In the genomic region with DNA sequence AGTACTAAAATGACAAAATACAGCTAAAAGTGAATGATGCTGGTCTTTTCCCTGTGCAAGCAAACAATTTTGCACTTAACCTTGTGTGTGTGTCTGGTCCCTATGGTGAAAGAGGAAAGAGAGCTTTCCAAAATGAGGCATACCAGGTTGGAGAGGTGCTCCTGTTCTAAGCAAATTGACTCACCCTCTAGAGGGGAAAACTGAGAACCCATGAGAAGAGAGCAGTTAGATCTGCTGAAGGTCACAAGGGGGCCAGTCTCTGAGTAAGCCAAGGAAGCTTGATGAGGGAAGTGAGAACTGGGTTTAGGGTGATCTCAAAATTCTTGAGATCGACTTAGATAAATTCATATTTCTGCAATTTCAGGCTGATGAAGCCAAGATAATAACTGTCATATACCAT, we compare ENCODE assay signal across 19 cellular contexts.
DNase-seq lines count a peak whose midpoint lies in the region; ATAC-seq and TF ChIP-seq lines count a peak whose summit lies in the region.
"Had no signal": no experiment of that assay in that cellular context is flagged by ENCODE, and none has a peak within 500 bp of the region (broad histone marks: within the 10 kb centered on the region; RNA-seq: fewer than 3 reads in every experiment).

No MANE protein-coding gene starts in this region.

- peak; percentile 43 for DNase-seq in GM23338 (ENCODE audit: low spot score)
- DNase-seq in NCI-H1092 (lab: John Stamatoyannopoulos, UW), result peak; percentile 7
- DNase-seq in WTC11 (ENCODE audit: low spot score), result no peak
- peak; percentile 31 for DNase-seq in mesendoderm
- DNase-seq in cerebellar nuclear complex (lab: John Stamatoyannopoulos, UW), result no peak
- no peak for DNase-seq in NCI-H526 treated with DMSO at 0.1 percent for 48 hours (lab: John Stamatoyannopoulos, UW)
- DNase-seq: C1 segment of cervical spinal cord; CD8-positive, alpha-beta memory T cell; GDM1; GOT3; Kasumi-1; MM.1S; NCI-H1417; NCI-H187; NCI-H345; NCI-H524 treated with DMSO at 0.1 percent for 48 hours; Peyer's patch; SW 1271 had no signal

- no peak overlapping the region for H3K27ac ChIP-seq in GM23338 (ENCODE audit: low read depth)
- no peak overlapping the region for H3K27ac ChIP-seq in mesendoderm (ENCODE audit: low read depth, low read length)
- H3K27ac ChIP-seq: Peyer's patch had no signal

- no peak overlapping the region for H2BK120ac ChIP-seq in mesendoderm (ENCODE audit: low read depth, low read length)

- no peak overlapping the region for H3K56ac ChIP-seq in mesendoderm (ENCODE audit: low read length)

- H3K4me1 ChIP-seq in GM23338 (ENCODE audit: insufficient read depth) (no peaks in the 10 kb centered on the region), mesendoderm (ENCODE audit: control insufficient read depth, low read depth, low read length) (no peaks in the 10 kb centered on the region)
- H3K4me1 ChIP-seq: Peyer's patch had no signal

- no CpG with 5 or more reads among the region's 1 CpG for WGBS in mesendoderm (ENCODE audit: extremely low coverage, insufficient coverage, low lambda C conversion rate)

- CTCF ChIA-PET in WTC11 (lab: Charles Lee), result interaction anchor here (0.6 to 0.8 kb wide), 2 partner anchors 11 to 147 kb away, joined by 3 to 4 read pairs; no protein-coding TSS in a partner anchor

- no peak overlapping the region for H3K18ac ChIP-seq in mesendoderm (ENCODE audit: low read length)

- H3K36me3 Mint-ChIP-seq in GM23338 (ENCODE audit: low read depth) (no peaks in the 10 kb centered on the region), WTC11 (no peaks in the 10 kb centered on the region)
- H3K36me3 Mint-ChIP-seq: CD8-positive, alpha-beta memory T cell had no signal

- H3K4me1 Mint-ChIP-seq in GM23338, result peaks cover 4% of the 10 kb centered on the region; the same call in 2 of the 3 replicates
- peaks cover 11% of the 10 kb centered on the region for H3K4me1 Mint-ChIP-seq in WTC11
- H3K4me1 Mint-ChIP-seq: CD8-positive, alpha-beta memory T cell had no signal

- no peaks in the 10 kb centered on the region for H3K79me1 ChIP-seq in mesendoderm (ENCODE audit: low read length)

- no peaks in the 10 kb centered on the region for H3K36me3 ChIP-seq in GM23338 (ENCODE audit: insufficient read depth)
- no peaks in the 10 kb centered on the region for H3K36me3 ChIP-seq in mesendoderm (ENCODE audit: control insufficient read depth, insufficient read depth, low read length)
- H3K36me3 ChIP-seq: Peyer's patch had no signal

- H2AFZ ChIP-seq in GM23338, result peak overlapping the region; percentile 52; the same call in 1 of the 2 replicates

- POLR2A ChIA-PET in WTC11 (lab: Charles Lee), result no interaction called here

- H3F3A ChIP-seq in GM23338 (replicated peaks; ENCODE audit: low read depth), result no peaks in the 10 kb centered on the region

- H3K4me3 Mint-ChIP-seq in GM23338, result no peak overlapping the region
- no peak overlapping the region for H3K4me3 Mint-ChIP-seq in WTC11
- H3K4me3 Mint-ChIP-seq: CD8-positive, alpha-beta memory T cell had no signal

- no peaks in the 10 kb centered on the region for H3K9me2 ChIP-seq in GM23338 (ENCODE audit: insufficient read depth)

- H3K27me3 Mint-ChIP-seq in GM23338 (ENCODE audit: insufficient read depth, low read depth, poor library complexity) (peaks cover 2% of the 10 kb centered on the region), WTC11 (ENCODE audit: low read depth) (no peaks in the 10 kb centered on the region)

- no peak overlapping the region for H2BK15ac ChIP-seq in mesendoderm (replicated peaks; ENCODE audit: low read depth)

- no peak overlapping the region for H3K4ac ChIP-seq in mesendoderm (ENCODE audit: low read depth, low read length)

- H3K9ac ChIP-seq in mesendoderm (ENCODE audit: low read length), result no peak overlapping the region

- ATAC-seq in GM23338, result peak; percentile 75
- peak; percentile 83 for ATAC-seq in WTC11
- no peak for ATAC-seq in GM21723 (IDR thresholded peaks at IDR 0.05; ENCODE audit: unreplicated experiment)

- no peak overlapping the region for H2BK5ac ChIP-seq in mesendoderm (ENCODE audit: low read length)

- H3K27ac Mint-ChIP-seq in GM23338 (no peak overlapping the region), WTC11 (no peak overlapping the region)
- H3K27ac Mint-ChIP-seq: CD8-positive, alpha-beta memory T cell had no signal

- H3K4me2 ChIP-seq in GM23338 (no peak overlapping the region), mesendoderm (ENCODE audit: low read length) (no peak overlapping the region)

- TF ChIP-seq CTCF in GM23338 (conservative IDR thresholded peaks at IDR 0.05; ENCODE audit: low read depth in 2 of 2) (no peak), WTC11 (IDR thresholded peaks at IDR 0.05) (no peak)

- no peak overlapping the region for H4K5ac ChIP-seq in mesendoderm (ENCODE audit: low read length)

- H3K9me3 Mint-ChIP-seq in GM23338, result no peaks in the 10 kb centered on the region
- no peaks in the 10 kb centered on the region for H3K9me3 Mint-ChIP-seq in WTC11

- no peaks in the 10 kb centered on the region for H3K79me2 ChIP-seq in GM23338 (replicated peaks; ENCODE audit: insufficient read depth)
- H3K79me2 ChIP-seq in mesendoderm (ENCODE audit: control insufficient read depth, insufficient read depth, low read length), result no peaks in the 10 kb centered on the region

- H4K20me1 ChIP-seq in GM23338 (replicated peaks; ENCODE audit: insufficient read depth), result no peaks in the 10 kb centered on the region

- no peak overlapping the region for H3K23ac ChIP-seq in mesendoderm (ENCODE audit: low read length)

- H4K8ac ChIP-seq in mesendoderm (ENCODE audit: low read depth, low read length), result no peak overlapping the region

- H3K27me3 ChIP-seq in GM23338 (ENCODE audit: insufficient read depth) (no peaks in the 10 kb centered on the region), mesendoderm (ENCODE audit: insufficient read depth, low read length, poor library complexity) (no peaks in the 10 kb centered on the region)
- H3K27me3 ChIP-seq: Peyer's patch had no signal

- H3K4me3 ChIP-seq in GM23338 (no peak overlapping the region), mesendoderm (ENCODE audit: low read length) (no peak overlapping the region)
- H3K4me3 ChIP-seq: Peyer's patch had no signal

- no peak overlapping the region for H2AK5ac ChIP-seq in mesendoderm (ENCODE audit: low read length)

TF ChIP-seq in GM23338, 12 proteins besides CTCF, POLR2A, EP300 and RAD21 (continues in another document):
- TF ChIP-seq ZNF331 (CRISPR knock-in tag; IDR thresholded peaks at IDR 0.05; ENCODE audit: low read depth), result no peak
- TF ChIP-seq JUNB (IDR thresholded peaks at IDR 0.05; ENCODE audit: unreplicated experiment), result no peak
- TF ChIP-seq, protein P1, sequence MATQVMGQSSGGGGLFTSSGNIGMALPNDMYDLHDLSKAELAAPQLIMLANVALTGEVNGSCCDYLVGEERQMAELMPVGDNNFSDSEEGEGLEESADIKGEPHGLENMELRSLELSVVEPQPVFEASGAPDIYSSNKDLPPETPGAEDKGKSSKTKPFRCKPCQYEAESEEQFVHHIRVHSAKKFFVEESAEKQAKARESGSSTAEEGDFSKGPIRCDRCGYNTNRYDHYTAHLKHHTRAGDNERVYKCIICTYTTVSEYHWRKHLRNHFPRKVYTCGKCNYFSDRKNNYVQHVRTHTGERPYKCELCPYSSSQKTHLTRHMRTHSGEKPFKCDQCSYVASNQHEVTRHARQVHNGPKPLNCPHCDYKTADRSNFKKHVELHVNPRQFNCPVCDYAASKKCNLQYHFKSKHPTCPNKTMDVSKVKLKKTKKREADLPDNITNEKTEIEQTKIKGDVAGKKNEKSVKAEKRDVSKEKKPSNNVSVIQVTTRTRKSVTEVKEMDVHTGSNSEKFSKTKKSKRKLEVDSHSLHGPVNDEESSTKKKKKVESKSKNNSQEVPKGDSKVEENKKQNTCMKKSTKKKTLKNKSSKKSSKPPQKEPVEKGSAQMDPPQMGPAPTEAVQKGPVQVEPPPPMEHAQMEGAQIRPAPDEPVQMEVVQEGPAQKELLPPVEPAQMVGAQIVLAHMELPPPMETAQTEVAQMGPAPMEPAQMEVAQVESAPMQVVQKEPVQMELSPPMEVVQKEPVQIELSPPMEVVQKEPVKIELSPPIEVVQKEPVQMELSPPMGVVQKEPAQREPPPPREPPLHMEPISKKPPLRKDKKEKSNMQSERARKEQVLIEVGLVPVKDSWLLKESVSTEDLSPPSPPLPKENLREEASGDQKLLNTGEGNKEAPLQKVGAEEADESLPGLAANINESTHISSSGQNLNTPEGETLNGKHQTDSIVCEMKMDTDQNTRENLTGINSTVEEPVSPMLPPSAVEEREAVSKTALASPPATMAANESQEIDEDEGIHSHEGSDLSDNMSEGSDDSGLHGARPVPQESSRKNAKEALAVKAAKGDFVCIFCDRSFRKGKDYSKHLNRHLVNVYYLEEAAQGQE (IDR thresholded peaks at IDR 0.05; ENCODE audit: unreplicated experiment), result no peak
- no peak for TF ChIP-seq ZNF114 (CRISPR knock-in tag; IDR thresholded peaks at IDR 0.05)

TF ChIP-seq in WTC11, 78 proteins besides CTCF, POLR2A, EP300 and RAD21 (continues in another document):
- TF ChIP-seq, protein P2, sequence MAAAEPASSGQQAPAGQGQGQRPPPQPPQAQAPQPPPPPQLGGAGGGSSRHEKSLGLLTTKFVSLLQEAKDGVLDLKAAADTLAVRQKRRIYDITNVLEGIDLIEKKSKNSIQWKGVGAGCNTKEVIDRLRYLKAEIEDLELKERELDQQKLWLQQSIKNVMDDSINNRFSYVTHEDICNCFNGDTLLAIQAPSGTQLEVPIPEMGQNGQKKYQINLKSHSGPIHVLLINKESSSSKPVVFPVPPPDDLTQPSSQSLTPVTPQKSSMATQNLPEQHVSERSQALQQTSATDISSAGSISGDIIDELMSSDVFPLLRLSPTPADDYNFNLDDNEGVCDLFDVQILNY (CRISPR knock-in tag; IDR thresholded peaks at IDR 0.05), result no peak

Comparison
In these comparisons a context has a peak if more than half of its experiments do, and no peak if none do; other contexts are left out.
1. DNase-seq: peak in GM23338 (single experiment), NCI-H1092 (single experiment) and mesendoderm (single experiment); none in WTC11 (single experiment), cerebellar nuclear complex (0 of 2) and NCI-H526 treated with DMSO at 0.1 percent for 48 hours (single experiment).